10 cellular contexts compared by ENCODE assay signal in genomic region chr12:66232258-66232657, GRCh38. TPM values are rescaled to one million over a fixed set of nuclear protein-coding genes. Genes with fewer than 3 reads are reported as not detected.
DNase-seq lines count a peak whose midpoint lies in the region; ATAC-seq and TF ChIP-seq lines count a peak whose summit lies in the region.
"Had no signal": no experiment of that assay in that cellular context is flagged by ENCODE, and none has a peak within 500 bp of the region (broad histone marks: within the 10 kb centered on the region; RNA-seq: fewer than 3 reads in every experiment).

No MANE protein-coding gene starts in this region.

- H3K36me3 ChIP-seq in endodermal cell (ENCODE audit: control insufficient read depth, insufficient read depth, low read length), result no peaks in the 10 kb centered on the region
- H3K36me3 ChIP-seq: BE2C had no signal

- H3K4me1 Mint-ChIP-seq in endodermal cell, result peaks cover 17% of the 10 kb centered on the region

- peak; percentile 33 for DNase-seq in GM12865 (ENCODE audit: low read depth)
- peak; percentile 36 for DNase-seq in GM20000 (ENCODE audit: low spot score)
- peak; percentile 94 for DNase-seq in RPMI8226
- no peak for DNase-seq in endodermal cell
- DNase-seq in hepatic stellate cell (ENCODE audit: low spot score), result no peak
- DNase-seq: activated T-cell treated with anti-CD3 and anti-CD28 coated beads for 4 hours, BE2C had no signal

- H3K27ac ChIP-seq in endodermal cell (ENCODE audit: low read depth, low read length), result no peak overlapping the region

- no peaks in the 10 kb centered on the region for H3K36me3 Mint-ChIP-seq in endodermal cell (ENCODE audit: low read depth)

- no peak overlapping the region for H3K4me3 Mint-ChIP-seq in endodermal cell

- ATAC-seq in HG03432 (IDR thresholded peaks at IDR 0.05; ENCODE audit: unreplicated experiment) (peak; percentile 42), HG03135 (IDR thresholded peaks at IDR 0.05; ENCODE audit: unreplicated experiment) (no peak), HG03039 (IDR thresholded peaks at IDR 0.05; ENCODE audit: unreplicated experiment) (no peak)

- no peaks in the 10 kb centered on the region for H3K9me3 Mint-ChIP-seq in endodermal cell

- H3K9ac ChIP-seq in endodermal cell (ENCODE audit: extremely low read depth, low read length, poor library complexity, severe bottlenecking), result no peak overlapping the region

- 79 to 85% methylated on average over 3 of the region's 3 CpGs for WGBS in endodermal cell (ENCODE audit: insufficient coverage in 1 of 2, insufficient read length in 1 of 2), 2 experiments

- no peaks in the 10 kb centered on the region for H3K9me3 ChIP-seq in endodermal cell (ENCODE audit: control insufficient read depth, low read length)
- H3K9me3 ChIP-seq: BE2C had no signal

- H3K4me3 ChIP-seq in GM12865 (ENCODE audit: low read depth, low read length), result no peak overlapping the region
- H3K4me3 ChIP-seq in endodermal cell (ENCODE audit: low read length), result no peak overlapping the region

- no peak for TF ChIP-seq CTCF in GM12865 (IDR thresholded peaks at IDR 0.05; ENCODE audit: insufficient read depth, low read depth, low read length, missing control alignments)
- TF ChIP-seq CTCF in GM20000 (IDR thresholded peaks at IDR 0.05; ENCODE audit: extremely low read depth, missing control alignments), result no peak
- no peak for TF ChIP-seq CTCF in endodermal cell (conservative IDR thresholded peaks at IDR 0.05)

- no peaks in the 10 kb centered on the region for H3K27me3 ChIP-seq in endodermal cell (ENCODE audit: control insufficient read depth, insufficient read depth, low read length, poor library complexity, severe bottlenecking)

- H3K4me1 ChIP-seq in endodermal cell (ENCODE audit: control insufficient read depth, insufficient read depth, low read length), result peaks cover 4% of the 10 kb centered on the region

- H3K27me3 Mint-ChIP-seq in endodermal cell (ENCODE audit: insufficient read depth), result peaks cover 4% of the 10 kb centered on the region

- no peak overlapping the region for H3K27ac Mint-ChIP-seq in endodermal cell

RNA-seq across cellular contexts. Expression of gene IRAK3, which starts 43.2 kb away (rescaled TPM):
- total RNA-seq in endodermal cell, result under 1 TPM; 0.27 to 0.59 TPM
- 0.36 TPM for polyA plus RNA-seq in endodermal cell (2013, experiment 1 of 2)
- polyA plus RNA-seq in endodermal cell (2013, experiment 2 of 2), result 0.37 TPM

Comparison
In these comparisons a context has a peak if more than half of its experiments do, and no peak if none do; other contexts are left out.
1. DNase-seq: peak in GM12865 (single experiment), GM20000 (single experiment) and RPMI8226 (single experiment); none in endodermal cell (single experiment) and hepatic stellate cell (single experiment).